17 cellular contexts compared by ENCODE assay signal in the genomic region with DNA sequence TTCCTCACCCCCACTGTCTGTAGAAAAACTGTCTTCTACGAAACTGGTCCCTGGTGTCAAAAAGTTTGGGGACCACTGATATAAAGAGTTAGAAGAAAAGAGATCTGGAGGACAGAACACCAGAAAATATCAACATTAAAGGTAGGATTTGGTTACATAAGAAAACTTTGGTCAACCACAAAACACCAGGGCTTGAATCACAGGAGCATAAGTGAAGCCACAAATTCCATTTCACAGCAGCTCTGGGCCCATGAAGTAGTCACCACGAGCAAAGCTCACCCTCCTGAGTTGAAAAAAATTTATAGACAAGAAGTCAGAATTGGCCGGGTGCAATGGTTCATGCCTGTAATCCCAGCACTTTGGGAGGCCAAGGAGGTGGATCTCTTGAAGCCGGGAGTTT. TPM values are rescaled to one million over a fixed set of nuclear protein-coding genes. Genes with fewer than 3 reads are reported as not detected.
DNase-seq lines count a peak whose midpoint lies in the region; ATAC-seq, FAIRE-seq and TF ChIP-seq lines count a peak whose summit lies in the region.
"Had no signal": no experiment of that assay in that cellular context is flagged by ENCODE, and none has a peak within 500 bp of the region (broad histone marks: within the 10 kb centered on the region; RNA-seq: fewer than 3 reads in every experiment).

No MANE protein-coding gene starts in this region.

- H3K79me2 ChIP-seq in mammary epithelial cell (ENCODE audit: insufficient read depth, low read length): peaks cover 31% of the 10 kb centered on the region
- peaks cover 8% of the 10 kb centered on the region for H3K79me2 ChIP-seq in astrocyte (ENCODE audit: insufficient read depth, low read length)

- no peak for FAIRE-seq in astrocyte (lab: Jason Lieb, UNC)

- H3K36me3 ChIP-seq in mammary epithelial cell (ENCODE audit: insufficient read depth, low read length) (no peaks in the 10 kb centered on the region), astrocyte (ENCODE audit: insufficient read depth, low read length) (no peaks in the 10 kb centered on the region)
- H3K36me3 ChIP-seq: BE2C, gastrocnemius medialis, tibial artery had no signal

- H3K27ac Mint-ChIP-seq in MCF 10A (ENCODE audit: low read depth, unreplicated experiment): no peak overlapping the region
- no peak overlapping the region for H3K27ac Mint-ChIP-seq in astrocyte (ENCODE audit: unreplicated experiment)
- H3K27ac Mint-ChIP-seq: activated naive CD8-positive, alpha-beta T cell had no signal

- H3K4me3 ChIP-seq in mammary epithelial cell (replicated peaks in 1 of 3; ENCODE audit: insufficient read depth in 1 of 3, low read depth in 2 of 3, low read length in 3 of 3): no peak overlapping the region
- H3K4me3 ChIP-seq in Jurkat, Clone E6-1 (ENCODE audit: low read length): no peak overlapping the region
- H3K4me3 ChIP-seq in astrocyte (ENCODE audit: insufficient read depth, low read depth, low read length): no peak overlapping the region
- H3K4me3 ChIP-seq: gastrocnemius medialis, tibial artery had no signal

- H2AFZ ChIP-seq in mammary epithelial cell (ENCODE audit: low read depth, low read length) (no peak overlapping the region), astrocyte (ENCODE audit: low read depth, low read length) (no peak overlapping the region)

- peak; percentile 61 for DNase-seq in mammary epithelial cell
- no peak for DNase-seq in MCF 10A (ENCODE audit: unreplicated experiment)
- DNase-seq in Jurkat, Clone E6-1 (ENCODE audit: low read depth, low spot score): peak; percentile 50
- peak; percentile 81 for DNase-seq in astrocyte (ENCODE audit: low read depth)
- DNase-seq in stromal cell of bone marrow (ENCODE audit: low read depth): peak; percentile 10
- DNase-seq: BE2C, cerebellar nuclear complex, GOT3, NCI-H1048, SIG-M5, tibial artery had no signal

- ATAC-seq in HG03135 (IDR thresholded peaks at IDR 0.05; ENCODE audit: unreplicated experiment) (no peak), HG03108 (IDR thresholded peaks at IDR 0.05; ENCODE audit: unreplicated experiment) (no peak), GM19467 (IDR thresholded peaks at IDR 0.05; ENCODE audit: unreplicated experiment) (no peak)

- BruUV-seq in mammary epithelial cell (replicated peaks; lab: Mats Ljungman, UMichigan) (no TSS peak), MCF 10A (replicated peaks; lab: Mats Ljungman, UMichigan) (no TSS peak)

- POLR2A ChIA-PET in MCF 10A (lab: Yijun Ruan, JAX): no interaction called here

- intact Hi-C loops in mammary epithelial cell (cut with micrococcal nuclease) (no loop called here), MCF 10A (cut with micrococcal nuclease) (no loop called here)

- in situ Hi-C loops in mammary epithelial cell (cut with MboI; ENCODE audit: low sequenced_read_pairs in 2 of 2): no loop called here

- 75% methylated on average over 3 of the region's 4 CpGs for WGBS in mammary epithelial cell (ENCODE audit: low coverage, missing lambda C conversion rate)

- H3K4me1 ChIP-seq in mammary epithelial cell (ENCODE audit: insufficient read depth, low read length) (no peaks in the 10 kb centered on the region), astrocyte (ENCODE audit: insufficient read depth, low read length) (no peaks in the 10 kb centered on the region)
- H3K4me1 ChIP-seq: BE2C had no signal

- H3K9ac ChIP-seq in mammary epithelial cell (ENCODE audit: insufficient read depth, low read length) (no peak overlapping the region), astrocyte (ENCODE audit: low read length) (no peak overlapping the region)

- H3K9me3 ChIP-seq in mammary epithelial cell (replicated peaks; ENCODE audit: insufficient read depth, low read length) (no peaks in the 10 kb centered on the region), astrocyte (ENCODE audit: insufficient read depth, low read depth, low read length) (no peaks in the 10 kb centered on the region)
- H3K9me3 ChIP-seq: BE2C, gastrocnemius medialis, tibial artery had no signal

- no peaks in the 10 kb centered on the region for H3K9me3 Mint-ChIP-seq in MCF 10A (ENCODE audit: unreplicated experiment)
- no peaks in the 10 kb centered on the region for H3K9me3 Mint-ChIP-seq in astrocyte (ENCODE audit: unreplicated experiment)
- H3K9me3 Mint-ChIP-seq: neural crest cell had no signal

- dilution Hi-C loops in mammary epithelial cell (cut with HindIII; ENCODE audit: low sequenced_read_pairs): no loop called here

- H3K27me3 Mint-ChIP-seq in MCF 10A (ENCODE audit: insufficient read depth, unreplicated experiment): no peaks in the 10 kb centered on the region
- H3K27me3 Mint-ChIP-seq in astrocyte (ENCODE audit: low read depth, unreplicated experiment): no peaks in the 10 kb centered on the region
- H3K27me3 Mint-ChIP-seq: activated naive CD8-positive, alpha-beta T cell had no signal

- no peaks in the 10 kb centered on the region for H3K27me3 ChIP-seq in mammary epithelial cell (ENCODE audit: insufficient read depth, low read length)
- H3K27me3 ChIP-seq in astrocyte (ENCODE audit: insufficient read depth, low read length): no peaks in the 10 kb centered on the region
- H3K27me3 ChIP-seq: BE2C, gastrocnemius medialis, tibial artery had no signal

- no peaks in the 10 kb centered on the region for H3K4me1 Mint-ChIP-seq in MCF 10A (ENCODE audit: insufficient read depth, unreplicated experiment)
- H3K4me1 Mint-ChIP-seq in astrocyte (ENCODE audit: low read depth, unreplicated experiment): no peaks in the 10 kb centered on the region
- H3K4me1 Mint-ChIP-seq: neural crest cell had no signal

- CTCF ChIA-PET in mammary epithelial cell (lab: Charles Lee; ENCODE audit: low non-redundant PET): no interaction called here
- CTCF ChIA-PET in MCF 10A (lab: Yijun Ruan, JAX): no interaction called here

- no peaks in the 10 kb centered on the region for H3K36me3 Mint-ChIP-seq in MCF 10A (ENCODE audit: insufficient read depth, unreplicated experiment)
- H3K36me3 Mint-ChIP-seq in astrocyte (ENCODE audit: low read depth, unreplicated experiment): no peaks in the 10 kb centered on the region

- H3K4me2 ChIP-seq in mammary epithelial cell (ENCODE audit: insufficient read depth, low read depth, low read length) (no peak overlapping the region), astrocyte (ENCODE audit: low read length) (no peak overlapping the region)

- H4K20me1 ChIP-seq in mammary epithelial cell (ENCODE audit: insufficient read depth, low read length) (no peaks in the 10 kb centered on the region), astrocyte (ENCODE audit: insufficient read depth, low read length) (peaks cover 57% of the 10 kb centered on the region)

- TF ChIP-seq CTCF in mammary epithelial cell (conservative IDR thresholded peaks at IDR 0.05 in 1 of 2, IDR thresholded peaks at IDR 0.05 in 1 of 2; ENCODE audit: extremely low read depth in 1 of 2, insufficient read depth in 1 of 2, low read depth in 1 of 2, low read length in 2 of 2) (no peak), MCF 10A (IDR thresholded peaks at IDR 0.05; ENCODE audit: unreplicated experiment) (no peak), astrocyte (IDR thresholded peaks at IDR 0.05; ENCODE audit: insufficient read depth, low read depth, low read length) (no peak)

- H3K4me3 Mint-ChIP-seq in MCF 10A (ENCODE audit: unreplicated experiment) (no peak overlapping the region), astrocyte (ENCODE audit: unreplicated experiment) (no peak overlapping the region)
- H3K4me3 Mint-ChIP-seq: activated naive CD8-positive, alpha-beta T cell; neural crest cell had no signal

- H3K27ac ChIP-seq in mammary epithelial cell (ENCODE audit: insufficient read depth, low read depth, low read length): no peak overlapping the region
- H3K27ac ChIP-seq in astrocyte (ENCODE audit: low read depth, low read length): no peak overlapping the region
- H3K27ac ChIP-seq: tibial artery had no signal

RNA-seq across cellular contexts. Expression of gene RALGAPA1, which starts 19.4 kb away (rescaled TPM):
- total RNA-seq in mammary epithelial cell (10 to 100 TPM; 39.3 to 40.4 TPM), MCF 10A (2022) (46.9 and 52.3 TPM in 2 replicates), astrocyte (24.8 TPM in 2 replicates)
- polyA plus RNA-seq in mammary epithelial cell: 5.3 TPM
- polyA minus RNA-seq in mammary epithelial cell: 20.9 TPM
- 13.9 TPM for polyA plus RNA-seq in Jurkat, Clone E6-1 (2012; ENCODE audit: insufficient read depth, insufficient read length)

RNA-seq across cellular contexts. Expression of gene BRMS1L, which starts 36.5 kb away (rescaled TPM):
- total RNA-seq in mammary epithelial cell (10 to 100 TPM in 1 of 2 donors, 1 to 10 TPM in 1; 4.0 to 11.9 TPM), MCF 10A (2022) (7.8 and 10.8 TPM in 2 replicates), astrocyte (9.6 and 12.0 TPM in 2 replicates)
- 5.2 TPM for polyA plus RNA-seq in mammary epithelial cell
- 4.5 TPM for polyA minus RNA-seq in mammary epithelial cell
- polyA plus RNA-seq in Jurkat, Clone E6-1 (2012; ENCODE audit: insufficient read depth, insufficient read length): 6.7 TPM
